In the genomic region with DNA sequence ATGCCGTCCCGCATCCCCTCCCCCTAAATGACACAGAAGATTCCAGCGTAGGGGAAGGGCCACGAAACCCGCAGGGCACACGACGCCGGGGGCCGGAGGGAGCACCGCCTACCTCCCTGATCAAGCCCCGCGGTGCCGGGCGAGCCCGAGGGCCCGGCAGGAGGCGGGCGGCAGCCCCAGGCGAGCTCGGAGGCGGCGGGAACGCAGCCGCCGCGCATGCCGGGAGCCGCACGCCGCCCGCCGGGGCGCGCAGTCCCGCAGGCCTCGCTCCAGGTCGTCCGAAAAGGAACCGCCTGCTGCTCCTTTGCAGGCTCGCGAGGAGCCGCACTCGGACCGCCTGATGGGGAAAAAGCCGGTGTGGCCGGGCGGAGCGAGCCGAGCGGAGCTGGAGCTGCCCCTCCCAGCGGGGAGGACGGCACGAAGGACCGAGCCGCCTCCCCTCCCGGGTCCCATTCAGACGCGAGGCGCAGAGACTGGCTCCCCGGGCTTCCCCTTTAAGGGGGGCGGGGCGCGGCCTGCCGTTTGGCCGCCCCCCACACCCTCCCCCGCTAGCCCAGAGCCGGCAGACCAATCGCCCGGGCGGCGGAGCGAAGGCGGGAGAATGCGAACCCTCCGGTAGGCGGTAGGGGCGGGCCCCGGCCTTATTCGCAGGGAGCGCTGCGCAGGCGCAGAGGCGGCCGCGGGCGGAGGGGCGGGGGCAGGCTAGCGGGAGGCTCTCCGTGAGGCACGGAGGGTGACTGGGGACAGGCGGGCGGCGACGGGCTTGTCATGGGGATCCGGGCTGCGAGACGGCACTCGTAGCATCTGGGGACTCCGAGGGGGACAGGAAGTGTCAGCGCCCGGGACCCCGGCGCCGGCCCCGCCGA, we compare ENCODE assay signal across 1 cellular context.
TF ChIP-seq lines count a peak whose summit lies in the region.

No MANE protein-coding gene starts in this region.

TF ChIP-seq in HepG2, 621 proteins besides CTCF, POLR2A, EP300 and RAD21 (continued from another document and continues in another):
- peak; percentile 53 for TF ChIP-seq YY1 (IDR thresholded peaks at IDR 0.05; ENCODE audit: insufficient read depth, insufficient replicate concordance, low read depth, low read length)
- TF ChIP-seq ZNF777 (CRISPR knock-in tag; IDR thresholded peaks at IDR 0.05), result peak; percentile 69
- peak; percentile 79; the same call in 1 of the 2 replicates for TF ChIP-seq CCDC6 (CRISPR knock-in tag; IDR thresholded peaks at IDR 0.05)
- peak; percentile 83 for TF ChIP-seq GABPB1 (CRISPR knock-in tag; IDR thresholded peaks at IDR 0.05)
- no peak for TF ChIP-seq ZBTB8A (CRISPR knock-in tag; IDR thresholded peaks at IDR 0.05; ENCODE audit: borderline replicate concordance, low read depth)
- no peak; the same call in 1 of the 2 replicates for TF ChIP-seq ZNF441 (CRISPR knock-in tag; IDR thresholded peaks at IDR 0.05; ENCODE audit: borderline replicate concordance)
- TF ChIP-seq, protein P1, sequence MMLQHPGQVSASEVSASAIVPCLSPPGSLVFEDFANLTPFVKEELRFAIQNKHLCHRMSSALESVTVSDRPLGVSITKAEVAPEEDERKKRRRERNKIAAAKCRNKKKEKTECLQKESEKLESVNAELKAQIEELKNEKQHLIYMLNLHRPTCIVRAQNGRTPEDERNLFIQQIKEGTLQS (CRISPR knock-in tag; IDR thresholded peaks at IDR 0.05), result no peak
- peak; percentile 97 for TF ChIP-seq ZNF607 (CRISPR knock-in tag; IDR thresholded peaks at IDR 0.05; ENCODE audit: borderline replicate concordance)
- no peak for TF ChIP-seq SP1 (IDR thresholded peaks at IDR 0.05)
- peak; percentile 68 for TF ChIP-seq SP1 (CRISPR knock-in tag; IDR thresholded peaks at IDR 0.05)
- no peak for TF ChIP-seq PRPF4 (IDR thresholded peaks at IDR 0.05; ENCODE audit: low read depth, low read length, poor library complexity, severe bottlenecking)
- no peak for TF ChIP-seq ZNF362 (CRISPR knock-in tag; IDR thresholded peaks at IDR 0.05; ENCODE audit: borderline replicate concordance)
- TF ChIP-seq, protein P2, sequence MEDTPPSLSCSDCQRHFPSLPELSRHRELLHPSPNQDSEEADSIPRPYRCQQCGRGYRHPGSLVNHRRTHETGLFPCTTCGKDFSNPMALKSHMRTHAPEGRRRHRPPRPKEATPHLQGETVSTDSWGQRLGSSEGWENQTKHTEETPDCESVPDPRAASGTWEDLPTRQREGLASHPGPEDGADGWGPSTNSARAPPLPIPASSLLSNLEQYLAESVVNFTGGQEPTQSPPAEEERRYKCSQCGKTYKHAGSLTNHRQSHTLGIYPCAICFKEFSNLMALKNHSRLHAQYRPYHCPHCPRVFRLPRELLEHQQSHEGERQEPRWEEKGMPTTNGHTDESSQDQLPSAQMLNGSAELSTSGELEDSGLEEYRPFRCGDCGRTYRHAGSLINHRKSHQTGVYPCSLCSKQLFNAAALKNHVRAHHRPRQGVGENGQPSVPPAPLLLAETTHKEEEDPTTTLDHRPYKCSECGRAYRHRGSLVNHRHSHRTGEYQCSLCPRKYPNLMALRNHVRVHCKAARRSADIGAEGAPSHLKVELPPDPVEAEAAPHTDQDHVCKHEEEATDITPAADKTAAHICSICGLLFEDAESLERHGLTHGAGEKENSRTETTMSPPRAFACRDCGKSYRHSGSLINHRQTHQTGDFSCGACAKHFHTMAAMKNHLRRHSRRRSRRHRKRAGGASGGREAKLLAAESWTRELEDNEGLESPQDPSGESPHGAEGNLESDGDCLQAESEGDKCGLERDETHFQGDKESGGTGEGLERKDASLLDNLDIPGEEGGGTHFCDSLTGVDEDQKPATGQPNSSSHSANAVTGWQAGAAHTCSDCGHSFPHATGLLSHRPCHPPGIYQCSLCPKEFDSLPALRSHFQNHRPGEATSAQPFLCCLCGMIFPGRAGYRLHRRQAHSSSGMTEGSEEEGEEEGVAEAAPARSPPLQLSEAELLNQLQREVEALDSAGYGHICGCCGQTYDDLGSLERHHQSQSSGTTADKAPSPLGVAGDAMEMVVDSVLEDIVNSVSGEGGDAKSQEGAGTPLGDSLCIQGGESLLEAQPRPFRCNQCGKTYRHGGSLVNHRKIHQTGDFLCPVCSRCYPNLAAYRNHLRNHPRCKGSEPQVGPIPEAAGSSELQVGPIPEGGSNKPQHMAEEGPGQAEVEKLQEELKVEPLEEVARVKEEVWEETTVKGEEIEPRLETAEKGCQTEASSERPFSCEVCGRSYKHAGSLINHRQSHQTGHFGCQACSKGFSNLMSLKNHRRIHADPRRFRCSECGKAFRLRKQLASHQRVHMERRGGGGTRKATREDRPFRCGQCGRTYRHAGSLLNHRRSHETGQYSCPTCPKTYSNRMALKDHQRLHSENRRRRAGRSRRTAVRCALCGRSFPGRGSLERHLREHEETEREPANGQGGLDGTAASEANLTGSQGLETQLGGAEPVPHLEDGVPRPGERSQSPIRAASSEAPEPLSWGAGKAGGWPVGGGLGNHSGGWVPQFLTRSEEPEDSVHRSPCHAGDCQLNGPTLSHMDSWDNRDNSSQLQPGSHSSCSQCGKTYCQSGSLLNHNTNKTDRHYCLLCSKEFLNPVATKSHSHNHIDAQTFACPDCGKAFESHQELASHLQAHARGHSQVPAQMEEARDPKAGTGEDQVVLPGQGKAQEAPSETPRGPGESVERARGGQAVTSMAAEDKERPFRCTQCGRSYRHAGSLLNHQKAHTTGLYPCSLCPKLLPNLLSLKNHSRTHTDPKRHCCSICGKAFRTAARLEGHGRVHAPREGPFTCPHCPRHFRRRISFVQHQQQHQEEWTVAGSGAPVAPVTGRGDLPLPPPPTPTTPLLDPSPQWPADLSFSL (CRISPR knock-in tag; IDR thresholded peaks at IDR 0.05), result no peak
- peak; percentile 33; the same call in 1 of the 2 replicates for TF ChIP-seq RXRA (CRISPR knock-in tag; IDR thresholded peaks at IDR 0.05)
- no peak; the same call in 1 of the 2 replicates for TF ChIP-seq ZNF367 (CRISPR knock-in tag; IDR thresholded peaks at IDR 0.05; ENCODE audit: borderline replicate concordance)
- TF ChIP-seq, protein P3, sequence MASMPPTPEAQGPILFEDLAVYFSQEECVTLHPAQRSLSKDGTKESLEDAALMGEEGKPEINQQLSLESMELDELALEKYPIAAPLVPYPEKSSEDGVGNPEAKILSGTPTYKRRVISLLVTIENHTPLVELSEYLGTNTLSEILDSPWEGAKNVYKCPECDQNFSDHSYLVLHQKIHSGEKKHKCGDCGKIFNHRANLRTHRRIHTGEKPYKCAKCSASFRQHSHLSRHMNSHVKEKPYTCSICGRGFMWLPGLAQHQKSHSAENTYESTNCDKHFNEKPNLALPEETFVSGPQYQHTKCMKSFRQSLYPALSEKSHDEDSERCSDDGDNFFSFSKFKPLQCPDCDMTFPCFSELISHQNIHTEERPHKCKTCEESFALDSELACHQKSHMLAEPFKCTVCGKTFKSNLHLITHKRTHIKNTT (CRISPR knock-in tag; IDR thresholded peaks at IDR 0.05), result no peak
- TF ChIP-seq, protein P4, sequence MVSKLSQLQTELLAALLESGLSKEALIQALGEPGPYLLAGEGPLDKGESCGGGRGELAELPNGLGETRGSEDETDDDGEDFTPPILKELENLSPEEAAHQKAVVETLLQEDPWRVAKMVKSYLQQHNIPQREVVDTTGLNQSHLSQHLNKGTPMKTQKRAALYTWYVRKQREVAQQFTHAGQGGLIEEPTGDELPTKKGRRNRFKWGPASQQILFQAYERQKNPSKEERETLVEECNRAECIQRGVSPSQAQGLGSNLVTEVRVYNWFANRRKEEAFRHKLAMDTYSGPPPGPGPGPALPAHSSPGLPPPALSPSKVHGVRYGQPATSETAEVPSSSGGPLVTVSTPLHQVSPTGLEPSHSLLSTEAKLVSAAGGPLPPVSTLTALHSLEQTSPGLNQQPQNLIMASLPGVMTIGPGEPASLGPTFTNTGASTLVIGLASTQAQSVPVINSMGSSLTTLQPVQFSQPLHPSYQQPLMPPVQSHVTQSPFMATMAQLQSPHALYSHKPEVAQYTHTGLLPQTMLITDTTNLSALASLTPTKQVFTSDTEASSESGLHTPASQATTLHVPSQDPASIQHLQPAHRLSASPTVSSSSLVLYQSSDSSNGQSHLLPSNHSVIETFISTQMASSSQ (IDR thresholded peaks at IDR 0.05; ENCODE audit: low read depth), result no peak; the same call in 1 of the 2 replicates
- TF ChIP-seq, protein P4 (CRISPR knock-in tag; IDR thresholded peaks at IDR 0.05; ENCODE audit: borderline replicate concordance), result peak; percentile 70; the same call in 1 of the 2 replicates
- TF ChIP-seq MXD4 (CRISPR knock-in tag; IDR thresholded peaks at IDR 0.05), result no peak
- TF ChIP-seq, protein P5, sequence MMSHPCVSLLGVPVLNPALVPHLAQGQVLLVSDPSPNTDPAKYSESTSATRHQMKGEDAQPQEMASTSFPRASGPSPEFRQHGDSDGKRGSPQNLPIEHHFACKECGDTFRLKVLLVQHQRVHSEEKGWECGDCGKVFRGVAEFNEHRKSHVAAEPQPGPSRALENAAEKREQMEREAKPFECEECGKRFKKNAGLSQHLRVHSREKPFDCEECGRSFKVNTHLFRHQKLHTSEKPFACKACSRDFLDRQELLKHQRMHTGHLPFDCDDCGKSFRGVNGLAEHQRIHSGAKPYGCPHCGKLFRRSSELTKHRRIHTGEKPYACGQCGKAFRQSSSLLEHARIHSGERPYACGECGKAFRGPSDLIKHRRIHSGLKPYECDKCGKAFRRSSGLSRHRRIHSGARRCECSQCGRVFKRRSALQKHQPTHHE (CRISPR knock-in tag; IDR thresholded peaks at IDR 0.05; ENCODE audit: borderline replicate concordance), result no peak
- TF ChIP-seq DPF2 (CRISPR knock-in tag; IDR thresholded peaks at IDR 0.05; ENCODE audit: borderline replicate concordance, low read depth), result no peak
- no peak for TF ChIP-seq SMAD9 (CRISPR knock-in tag; IDR thresholded peaks at IDR 0.05)
- no peak for TF ChIP-seq GLI4 (CRISPR knock-in tag; IDR thresholded peaks at IDR 0.05; ENCODE audit: borderline replicate concordance)
- TF ChIP-seq EHMT2 (IDR thresholded peaks at IDR 0.05; ENCODE audit: borderline replicate concordance, low read depth, low read length), result no peak
- TF ChIP-seq, protein P6, sequence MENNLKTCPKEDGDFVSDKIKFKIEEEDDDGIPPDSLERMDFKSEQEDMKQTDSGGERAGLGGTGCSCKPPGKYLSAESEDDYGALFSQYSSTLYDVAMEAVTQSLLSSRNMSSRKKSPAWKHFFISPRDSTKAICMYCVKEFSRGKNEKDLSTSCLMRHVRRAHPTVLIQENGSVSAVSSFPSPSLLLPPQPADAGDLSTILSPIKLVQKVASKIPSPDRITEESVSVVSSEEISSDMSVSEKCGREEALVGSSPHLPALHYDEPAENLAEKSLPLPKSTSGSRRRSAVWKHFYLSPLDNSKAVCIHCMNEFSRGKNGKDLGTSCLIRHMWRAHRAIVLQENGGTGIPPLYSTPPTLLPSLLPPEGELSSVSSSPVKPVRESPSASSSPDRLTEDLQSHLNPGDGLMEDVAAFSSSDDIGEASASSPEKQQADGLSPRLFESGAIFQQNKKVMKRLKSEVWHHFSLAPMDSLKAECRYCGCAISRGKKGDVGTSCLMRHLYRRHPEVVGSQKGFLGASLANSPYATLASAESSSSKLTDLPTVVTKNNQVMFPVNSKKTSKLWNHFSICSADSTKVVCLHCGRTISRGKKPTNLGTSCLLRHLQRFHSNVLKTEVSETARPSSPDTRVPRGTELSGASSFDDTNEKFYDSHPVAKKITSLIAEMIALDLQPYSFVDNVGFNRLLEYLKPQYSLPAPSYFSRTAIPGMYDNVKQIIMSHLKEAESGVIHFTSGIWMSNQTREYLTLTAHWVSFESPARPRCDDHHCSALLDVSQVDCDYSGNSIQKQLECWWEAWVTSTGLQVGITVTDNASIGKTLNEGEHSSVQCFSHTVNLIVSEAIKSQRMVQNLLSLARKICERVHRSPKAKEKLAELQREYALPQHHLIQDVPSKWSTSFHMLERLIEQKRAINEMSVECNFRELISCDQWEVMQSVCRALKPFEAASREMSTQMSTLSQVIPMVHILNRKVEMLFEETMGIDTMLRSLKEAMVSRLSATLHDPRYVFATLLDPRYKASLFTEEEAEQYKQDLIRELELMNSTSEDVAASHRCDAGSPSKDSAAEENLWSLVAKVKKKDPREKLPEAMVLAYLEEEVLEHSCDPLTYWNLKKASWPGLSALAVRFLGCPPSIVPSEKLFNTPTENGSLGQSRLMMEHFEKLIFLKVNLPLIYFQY (CRISPR knock-in tag; IDR thresholded peaks at IDR 0.05; ENCODE audit: borderline replicate concordance), result no peak
- TF ChIP-seq PBX2 (CRISPR knock-in tag; IDR thresholded peaks at IDR 0.05), result no peak
- TF ChIP-seq PCBP2 (optimal IDR thresholded peaks at IDR 0.05; ENCODE audit: low read depth, low read length, poor library complexity, severe bottlenecking), result no peak
- TF ChIP-seq XBP1 (CRISPR knock-in tag; IDR thresholded peaks at IDR 0.05), result no peak
- no peak for TF ChIP-seq ZNF337 (CRISPR knock-in tag; IDR thresholded peaks at IDR 0.05; ENCODE audit: borderline replicate concordance, low read depth)
- peak; percentile 29; the same call in 1 of the 2 replicates for TF ChIP-seq ZNF776 (CRISPR knock-in tag; IDR thresholded peaks at IDR 0.05)
- TF ChIP-seq CHD4 (IDR thresholded peaks at IDR 0.05; ENCODE audit: borderline replicate concordance, low read length), result no peak
- peak; percentile 97; the same call in 1 of the 2 replicates for TF ChIP-seq ZNF572 (CRISPR knock-in tag; IDR thresholded peaks at IDR 0.05)
- TF ChIP-seq, protein P7, sequence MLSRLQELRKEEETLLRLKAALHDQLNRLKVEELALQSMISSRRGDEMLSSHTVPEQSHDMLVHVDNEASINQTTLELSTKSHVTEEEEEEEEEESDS (CRISPR knock-in tag; IDR thresholded peaks at IDR 0.05; ENCODE audit: borderline replicate concordance), result no peak
- peak; percentile 68; the same call in 1 of the 2 replicates for TF ChIP-seq HNRNPUL1 (IDR thresholded peaks at IDR 0.05; ENCODE audit: low read depth, low read length)
- no peak for TF ChIP-seq ZNF224 (CRISPR knock-in tag; IDR thresholded peaks at IDR 0.05)
